ENCODE assay signal across 1 cellular context in genomic region chr20:56350842-56351241, GRCh38.
TF ChIP-seq lines count a peak whose summit lies in the region.

No MANE protein-coding gene starts in this region.

TF ChIP-seq in H1, 55 proteins besides CTCF, POLR2A, EP300 and RAD21:
- TF ChIP-seq SRF (IDR thresholded peaks at IDR 0.05; ENCODE audit: low read depth, low read length) (no peak), RBBP5 (IDR thresholded peaks at IDR 0.05; ENCODE audit: borderline replicate concordance, low read depth, low read length) (no peak), NANOG (IDR thresholded peaks at IDR 0.05; ENCODE audit: insufficient read depth, low read depth, low read length, poor library complexity, severe bottlenecking) (no peak), GABPA (IDR thresholded peaks at IDR 0.05; ENCODE audit: borderline replicate concordance, insufficient read depth, low read length) (no peak), SAP30 (IDR thresholded peaks at IDR 0.05; ENCODE audit: insufficient read depth, insufficient replicate concordance, low read length) (no peak), NRF1 (IDR thresholded peaks at IDR 0.05; ENCODE audit: low read depth, low read length) (no peak), SP4 (IDR thresholded peaks at IDR 0.05; ENCODE audit: low read length) (no peak), BCL11A (IDR thresholded peaks at IDR 0.05; ENCODE audit: low read depth in 2 of 2, low read length in 2 of 2) (no peak), RNF2 (IDR thresholded peaks at IDR 0.05; ENCODE audit: borderline replicate concordance, low read depth, low read length, missing control alignments, poor library complexity, severe bottlenecking) (no peak), PHF8 (conservative IDR thresholded peaks at IDR 0.05; ENCODE audit: low read depth, low read length) (no peak), CREB1 (IDR thresholded peaks at IDR 0.05) (no peak), CBX8 (IDR thresholded peaks at IDR 0.05; ENCODE audit: borderline replicate concordance, low read depth, low read length) (no peak), MAX (IDR thresholded peaks at IDR 0.05) (no peak)
